ENCODE assay signal across 31 cellular contexts in genomic region chr6:151905854-151906253, GRCh38.
"Had no signal": no experiment of that assay in that cellular context is flagged by ENCODE, and none has a peak within 500 bp of the region (broad histone marks: within the 10 kb centered on the region; RNA-seq: fewer than 3 reads in every experiment).

No MANE protein-coding gene starts in this region.

- ATAC-seq: natural killer cell; psoas muscle; right cardiac atrium; sciatic nerve; stimulated activated memory B cell treated with anti-CD40 and anti-IgM and Interleukin-4, amounts not matched to agents 10 μg/mL and 1 μg/mL and 100 μg/mL, for 72 hours; stimulated activated naive CD8-positive, alpha-beta T cell treated with anti-CD3 and anti-CD28 coated beads, Interleukin-15, amount 100 ng/mL, for 72 hours; stimulated activated naive CD8-positive, alpha-beta T cell treated with anti-CD3 and anti-CD28 coated beads, Interleukin-15, Interleukin-2, amounts not matched to agents 100 U/mL and 50 U/mL, for 24 hours; upper lobe of right lung had no signal

- H3K27me3 ChIP-seq: neural progenitor cell, spleen, suprapubic skin, testis, tibial artery, transverse colon, upper lobe of right lung, uterus had no signal

- H3K9ac ChIP-seq: neural progenitor cell, parathyroid adenoma had no signal

- H3K27ac Mint-ChIP-seq: natural killer cell; nephron; neural progenitor cell; progenitor cell of endocrine pancreas; stimulated activated memory B cell treated with anti-CD40 and anti-IgM and Interleukin-4, amounts not matched to agents 10 μg/mL and 1 μg/mL and 100 μg/mL, for 72 hours; stimulated activated naive CD8-positive, alpha-beta T cell treated with anti-CD3 and anti-CD28 coated beads, Interleukin-15, amount 100 ng/mL, for 72 hours; type B pancreatic cell had no signal

- H3K27ac ChIP-seq: neural progenitor cell, ovary, parathyroid adenoma, psoas muscle, skin epidermis, spleen, suprapubic skin, testis, tibial artery, transverse colon, upper lobe of right lung had no signal

- H3K9me3 Mint-ChIP-seq: natural killer cell; neural progenitor cell; stimulated activated memory B cell treated with anti-CD40 and anti-IgM and Interleukin-4, amounts not matched to agents 10 μg/mL and 1 μg/mL and 100 μg/mL, for 72 hours had no signal

- H3K4me1 ChIP-seq: neural progenitor cell, parathyroid adenoma, psoas muscle, spleen, tibial artery, transverse colon, upper lobe of right lung, uterus had no signal

- H2AFZ ChIP-seq: neural progenitor cell, parathyroid adenoma had no signal

- H3K79me2 ChIP-seq: parathyroid adenoma had no signal

- DNase-seq: natural killer cell; occipital lobe; ovary; posterior cingulate gyrus; psoas muscle; right cardiac atrium; spleen; stimulated activated CD4-positive, alpha-beta T cell treated with anti-CD3 and anti-CD28 coated beads, Interleukin-12 subunit alpha, Interleukin-12 subunit beta, amount 100 ng/mL, for 4 hours; stimulated activated CD4-positive, alpha-beta T cell treated with anti-CD3 and anti-CD28 coated beads, Interleukin-1b, Interleukin-23, amount 100 ng/mL, for 48 hours; stimulated activated CD4-positive, alpha-beta T cell treated with anti-CD3 and anti-CD28 coated beads, Interleukin-4, amount 100 ng/mL, for 1 hour; stimulated activated CD4-positive, alpha-beta T cell treated with anti-CD3 and anti-CD28 coated beads, Interleukin-4, amount 100 ng/mL, for 4 hours; stimulated activated CD8-positive, alpha-beta memory T cell treated with anti-CD3 and anti-CD28 coated beads, Interleukin-4, amount 100 ng/mL, for 48 hours; stimulated activated naive CD4-positive, alpha-beta T cell; stimulated activated naive CD8-positive, alpha-beta T cell treated with anti-CD3 and anti-CD28 coated beads, Interleukin-15, amount 100 ng/mL, for 72 hours; stimulated activated naive CD8-positive, alpha-beta T cell treated with anti-CD3 and anti-CD28 coated beads, Interleukin-15, Interleukin-2, amounts not matched to agents 100 U/mL and 50 U/mL, for 24 hours; substantia nigra; testis; tibial artery; transverse colon; upper lobe of right lung; uterus had no signal

- H3K9me3 ChIP-seq: ovary, psoas muscle, spleen, suprapubic skin, testis, tibial artery, transverse colon, upper lobe of right lung, uterus had no signal

- H3K4me3 ChIP-seq: neural progenitor cell, ovary, psoas muscle, skin epidermis, smooth muscle cell, spleen, suprapubic skin, testis, tibial artery, transverse colon, upper lobe of right lung, uterus had no signal

- H3K36me3 ChIP-seq: neural progenitor cell, ovary, spleen, suprapubic skin, tibial artery, transverse colon, upper lobe of right lung, uterus had no signal

- H3K4me2 ChIP-seq: neural progenitor cell, smooth muscle cell had no signal

- H3K36me3 Mint-ChIP-seq: natural killer cell; neural progenitor cell; stimulated activated memory B cell treated with anti-CD40 and anti-IgM and Interleukin-4, amounts not matched to agents 10 μg/mL and 1 μg/mL and 100 μg/mL, for 72 hours; type B pancreatic cell had no signal
